8 cellular contexts compared by ENCODE assay signal in the genomic region with DNA sequence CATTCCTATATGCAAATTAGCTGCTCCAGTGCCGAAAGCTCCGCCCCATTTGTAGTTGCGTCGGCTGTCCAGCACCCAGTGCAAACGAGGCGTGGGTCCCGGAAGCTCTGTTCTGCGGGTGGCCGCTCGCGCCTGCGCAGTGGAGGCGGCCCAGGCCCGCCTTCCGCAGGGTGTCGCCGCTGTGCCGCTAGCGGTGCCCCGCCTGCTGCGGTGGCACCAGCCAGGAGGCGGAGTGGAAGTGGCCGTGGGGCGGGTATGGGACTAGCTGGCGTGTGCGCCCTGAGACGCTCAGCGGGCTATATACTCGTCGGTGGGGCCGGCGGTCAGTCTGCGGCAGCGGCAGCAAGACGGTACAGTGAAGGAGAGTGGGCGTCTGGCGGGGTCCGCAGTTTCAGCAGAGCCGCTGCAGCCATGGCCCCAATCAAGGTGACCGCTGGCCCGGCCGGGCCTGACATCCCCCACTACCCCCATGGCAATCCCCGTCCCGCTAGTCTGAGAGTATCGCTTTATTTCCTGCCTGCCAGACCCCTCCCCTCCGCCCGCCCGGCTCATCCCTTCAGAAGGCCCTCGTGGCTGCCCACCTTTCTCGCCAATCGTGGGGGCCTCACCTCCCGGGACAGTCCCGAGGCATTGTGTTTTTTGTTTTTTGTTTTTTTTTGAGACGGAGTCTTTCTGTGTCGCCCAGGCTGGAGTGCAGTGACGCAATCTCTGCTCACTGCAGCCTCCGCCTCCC. TPM values are rescaled to one million over a fixed set of nuclear protein-coding genes. Genes with fewer than 3 reads are reported as not detected.
DNase-seq lines count a peak whose midpoint lies in the region; ATAC-seq, FAIRE-seq and TF ChIP-seq lines count a peak whose summit lies in the region.

A gene (plus strand): TSS at position 161 of the 733 bp plus-strand sequence. CDS start 95 bp downstream, at position 256.

- no peak for FAIRE-seq in kidney (lab: Jason Lieb, UNC)

- H3K27me3 ChIP-seq in BE2C = no peaks in the 10 kb centered on the region

- H3K27ac ChIP-seq in kidney (ENCODE audit: low read depth in 2 of 2, low read length in 2 of 2) = peak within 1 kb of the TSS; percentile 100

- DNase-seq in BE2C (peak; percentile 92), NCI-H510A treated with DMSO at 0.1 percent for 48 hours (lab: John Stamatoyannopoulos, UW) (peak; percentile 92), cerebellum (ENCODE audit: low spot score) (peak; percentile 95), kidney (peak; percentile 99)
- peak; percentile 87 to 92 for DNase-seq in activated CD4-positive, alpha-beta T cell treated with anti-CD3 and anti-CD28 coated beads for 24 hours (ENCODE audit: low read depth in 2 of 2)
- DNase-seq in stimulated activated CD4-positive, alpha-beta T cell treated with anti-CD3 and anti-CD28 coated beads, Interleukin-15, amount 100 ng/mL, for 24 hours = peak; percentile 96

- H3K9ac ChIP-seq in kidney (ENCODE audit: low read length in 2 of 2) = peak within 1 kb of the TSS; percentile 89 to 97

- intact Hi-C loops in kidney (cut with DNase I) = no loop called here

- no peaks in the 10 kb centered on the region for H3K9me3 ChIP-seq in BE2C
- no peaks in the 10 kb centered on the region for H3K9me3 ChIP-seq in kidney (ENCODE audit: control insufficient read depth in 1 of 2, low read length in 2 of 2)

- H3K36me3 ChIP-seq in BE2C (0 out of 2 replicates have a peak, but pooled peaks cover 6% of the 10 kb centered on the region), kidney (ENCODE audit: control insufficient read depth in 1 of 2, insufficient read depth in 2 of 2, low read length in 2 of 2) (peaks cover 5 to 9% of the 10 kb centered on the region in 2 donors)

- H3K4me3 ChIP-seq in BE2C (ENCODE audit: low read depth, low read length) (peak within 1 kb of the TSS; percentile 78), kidney (ENCODE audit: low read length in 2 of 2) (peak within 1 kb of the TSS; percentile 89 to 92)

- H3K4me1 ChIP-seq in BE2C (no peaks in the 10 kb centered on the region), kidney (ENCODE audit: control insufficient read depth in 1 of 2, insufficient read depth in 1 of 2, low read depth in 1 of 2, low read length in 2 of 2) (peaks cover 6 to 13% of the 10 kb centered on the region in 2 donors)

- TF ChIP-seq CTCF in BE2C (IDR thresholded peaks at IDR 0.05; ENCODE audit: low read depth, low read length) (0 out of 2 replicates have a peak, but pooled peaks have one; percentile 14), kidney (IDR thresholded peaks at IDR 0.05; ENCODE audit: borderline replicate concordance, extremely low read depth, insufficient read depth) (peak; percentile 52)

- ATAC-seq in HG03439 (IDR thresholded peaks at IDR 0.05; ENCODE audit: unreplicated experiment) = peak; percentile 69

- peak; percentile 68 for TF ChIP-seq POLR2A in GM19193 (IDR thresholded peaks at IDR 0.05; ENCODE audit: extremely low read depth, insufficient read depth, insufficient read length)

RNA-seq across cellular contexts. Expression of the gene that starts here (rescaled TPM):
- polyA plus RNA-seq in BE2C (2012; ENCODE audit: insufficient read depth, insufficient read length, low read depth) = 187 TPM
- total RNA-seq in cerebellum = 68.8 TPM
- 192 TPM for total RNA-seq in kidney
- 1,026 TPM for polyA plus RNA-seq in kidney (ENCODE audit: insufficient read depth, low read depth, low replicate concordance)

Comparison
In these comparisons a context has a peak if more than half of its experiments do, and no peak if none do; other contexts are left out.
1. Peak in every context shown above with its lines: DNase-seq, ATAC-seq, H3K4me3 ChIP-seq and H3K27ac ChIP-seq.